Comparison of ENCODE assay signal across 9 cellular contexts in genomic region chr5:87116821-87117512, GRCh38.
A peak's percentile ranks its signal among the peaks of the same experiment; 100 is the strongest.
DNase-seq lines count a peak whose midpoint lies in the region; ATAC-seq and TF ChIP-seq lines count a peak whose summit lies in the region.
"Had no signal": no experiment of that assay in that cellular context is flagged by ENCODE, and none has a peak within 500 bp of the region (broad histone marks: within the 10 kb centered on the region; RNA-seq: fewer than 3 reads in every experiment).

No MANE protein-coding gene starts in this region.

- TF ChIP-seq POLR2A in transverse colon (IDR thresholded peaks at IDR 0.05) = no peak

- no peak for TF ChIP-seq CTCF in transverse colon (IDR thresholded peaks at IDR 0.05)

- peak; percentile 60 for DNase-seq in NOMO-1 treated with DMSO at 0.1 percent for 48 hours (lab: John Stamatoyannopoulos, UW; ENCODE audit: unreplicated experiment)
- DNase-seq in NOMO-1 treated with dmso at 0.1 percent for 144 hours (lab: John Stamatoyannopoulos, UW; ENCODE audit: unreplicated experiment) = no peak
- DNase-seq in iris pigment epithelial cell (ENCODE audit: low read depth) = peak; percentile 25
- no peak for DNase-seq in stimulated activated naive CD4-positive, alpha-beta T cell (lab: John Stamatoyannopoulos, UW)
- no peak for DNase-seq in transverse colon
- no peak for DNase-seq in COLO829 (ENCODE audit: low spot score)

- no peak for TF ChIP-seq EP300 in transverse colon (IDR thresholded peaks at IDR 0.05; ENCODE audit: low read depth)

- H3K27me3 ChIP-seq in transverse colon = no peaks in the 10 kb centered on the region

- no peak overlapping the region for H3K27ac ChIP-seq in transverse colon
- H3K27ac ChIP-seq: 22Rv1 had no signal

- H3K4me1 ChIP-seq in transverse colon = peaks cover 0 to 7% (median 3%) of the 10 kb centered on the region in 4 donors

- no peaks in the 10 kb centered on the region for H3K36me3 ChIP-seq in transverse colon

- ATAC-seq in GM21723 (IDR thresholded peaks at IDR 0.05; ENCODE audit: unreplicated experiment) = peak; percentile 81
- peak; percentile 91 for ATAC-seq in HG03520 (IDR thresholded peaks at IDR 0.05; ENCODE audit: unreplicated experiment)

- 60 to 69% methylated on average over 2 of the region's 2 CpGs for WGBS in transverse colon (ENCODE audit: low coverage in 1 of 2), 2 donors

- in situ Hi-C loops in transverse colon (cut with MboI; ENCODE audit: low pct_ligation_motif_present in 1 of 4, low pct_unique_long_range_greater_than_20kb in 1 of 4, low sequenced_read_pairs in 3 of 4) = no loop called here

- H3K4me3 ChIP-seq in transverse colon = no peak overlapping the region

- no peaks in the 10 kb centered on the region for H3K9me3 ChIP-seq in transverse colon

- intact Hi-C loops in transverse colon (cut with DNase I; ENCODE audit: low total_unique reads) = no loop called here

Comparison
In these comparisons a context has a peak if more than half of its experiments do, and no peak if none do; other contexts are left out.
1. DNase-seq: peak in NOMO-1 treated with DMSO at 0.1 percent for 48 hours (single experiment) and iris pigment epithelial cell (single experiment); none in NOMO-1 treated with dmso at 0.1 percent for 144 hours (single experiment), stimulated activated naive CD4-positive, alpha-beta T cell (0 of 6), transverse colon (single experiment) and COLO829 (single experiment).